Comparison of ENCODE assay signal across 22 cellular contexts in genomic region chr5:133261993-133262392, GRCh38.
"Had no signal": no experiment of that assay in that cellular context is flagged by ENCODE, and none has a peak within 500 bp of the region (broad histone marks: within the 10 kb centered on the region; RNA-seq: fewer than 3 reads in every experiment).

No MANE protein-coding gene starts in this region.

- H3K4me3 ChIP-seq: colonic mucosa, left lung, lower lobe of right lung, neural progenitor cell, spleen, thoracic aorta, uterus had no signal

- H3K4me2 ChIP-seq: neural progenitor cell had no signal

- ATAC-seq: activated CD8-positive, alpha-beta T cell treated with anti-CD3 and anti-CD28 coated beads for 36 hours; left lung; lower lobe of right lung; natural killer cell; right cardiac atrium; stimulated activated naive CD8-positive, alpha-beta T cell treated with anti-CD3 and anti-CD28 coated beads, Interleukin-15, Interleukin-2, amounts not matched to agents 100 U/mL and 50 U/mL, for 24 hours had no signal

- H3K27me3 Mint-ChIP-seq: activated CD8-positive, alpha-beta T cell treated with anti-CD3 and anti-CD28 coated beads for 36 hours had no signal

- H3K4me3 Mint-ChIP-seq: activated CD8-positive, alpha-beta T cell treated with anti-CD3 and anti-CD28 coated beads for 36 hours; activated naive CD8-positive, alpha-beta T cell; natural killer cell; neural progenitor cell had no signal

- H3K36me3 Mint-ChIP-seq: natural killer cell, neural progenitor cell had no signal

- DNase-seq: activated CD4-positive, alpha-beta T cell treated with anti-CD3 and anti-CD28 coated beads, Interleukin-2, amount 50 U/mL, for 1 hour; activated CD8-positive, alpha-beta T cell treated with anti-CD3 and anti-CD28 coated beads for 36 hours; activated naive CD4-positive, alpha-beta T cell; activated T-cell treated with anti-CD3 and anti-CD28 coated beads, Interleukin-2, amount 50 U/mL, for 48 hours; anterior cingulate cortex; colonic mucosa; effector CD8-positive, alpha-beta T cell; glutamatergic neuron; lower lobe of right lung; mesenchymal stem cell; natural killer cell; occipital lobe; right cardiac atrium; spleen; stimulated activated naive CD8-positive, alpha-beta T cell treated with anti-CD3 and anti-CD28 coated beads, Interleukin-15, Interleukin-2, amounts not matched to agents 100 U/mL and 50 U/mL, for 24 hours; T-helper 9 cell; trophoblast cell; uterus had no signal

- H3K9ac ChIP-seq: neural progenitor cell had no signal

- H3K27ac ChIP-seq: colonic mucosa, left lung, lower lobe of right lung, neural progenitor cell, spleen, thoracic aorta, uterus had no signal

- H3K9me3 ChIP-seq: colonic mucosa, left lung, lower lobe of right lung, spleen, thoracic aorta, uterus had no signal

- H3K4me1 Mint-ChIP-seq: natural killer cell had no signal

- H3K9me3 Mint-ChIP-seq: activated CD8-positive, alpha-beta T cell treated with anti-CD3 and anti-CD28 coated beads for 36 hours; natural killer cell; neural progenitor cell had no signal

- H2AFZ ChIP-seq: neural progenitor cell had no signal

- H3K4me1 ChIP-seq: colonic mucosa, left lung, lower lobe of right lung, neural progenitor cell, spleen, uterus had no signal

- H3K27me3 ChIP-seq: colonic mucosa, neural progenitor cell, uterus had no signal

- H3K36me3 ChIP-seq: colonic mucosa, left lung, lower lobe of right lung, neural progenitor cell, spleen, thoracic aorta, uterus had no signal

- H3K27ac Mint-ChIP-seq: activated CD8-positive, alpha-beta T cell treated with anti-CD3 and anti-CD28 coated beads for 36 hours; activated naive CD8-positive, alpha-beta T cell; natural killer cell; neural progenitor cell had no signal
